8 cellular contexts compared by ENCODE assay signal in the genomic region with DNA sequence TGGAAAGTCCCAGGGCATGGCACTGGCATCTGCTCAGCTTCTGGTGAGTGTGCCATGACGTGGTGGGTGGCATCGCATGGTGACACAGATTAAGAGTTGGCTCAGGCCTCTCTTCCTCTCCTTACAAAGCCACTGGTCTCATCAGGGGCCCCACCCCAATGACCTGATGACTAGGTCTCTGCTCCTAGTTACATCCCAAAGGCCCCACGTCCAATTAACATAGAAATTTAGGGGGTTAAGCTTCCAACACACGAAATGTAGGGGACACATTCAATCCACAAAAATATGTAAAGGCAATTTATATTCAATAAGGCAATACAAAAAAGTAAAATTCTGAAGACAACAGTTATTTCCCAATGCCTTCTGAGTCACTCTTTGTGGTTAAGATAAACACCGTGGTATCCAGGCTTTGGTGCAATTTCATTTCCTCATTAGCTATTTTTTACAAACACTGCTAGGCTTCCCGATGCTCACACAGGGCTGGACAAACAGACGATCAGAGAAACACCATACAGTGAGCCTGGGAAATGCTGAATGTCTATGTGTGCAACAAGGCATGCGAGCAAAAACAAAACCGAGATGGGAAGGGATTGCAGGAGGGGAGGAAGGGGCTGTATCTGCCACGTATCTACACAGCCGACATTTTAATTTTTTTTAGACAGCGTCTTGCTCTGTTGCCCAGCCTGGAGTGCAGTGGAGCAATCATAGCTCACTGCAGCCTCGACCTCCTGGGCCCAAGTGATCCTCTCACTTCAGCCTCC.
DNase-seq lines count a peak whose midpoint lies in the region; ATAC-seq lines count a peak whose summit lies in the region.

No MANE protein-coding gene starts in this region.

- DNase-seq in AG08395 (ENCODE audit: low spot score) (peak; percentile 78), cerebellum (ENCODE audit: low spot score) (no peak), NCI-H524 treated with DMSO at 0.1 percent for 48 hours (lab: John Stamatoyannopoulos, UW) (no peak)
- peak; percentile 45 to 49 for DNase-seq in activated CD4-positive, alpha-beta T cell treated with anti-CD3 and anti-CD28 coated beads for 4 hours

- peak; percentile 31 for ATAC-seq in GM19395 (IDR thresholded peaks at IDR 0.05; ENCODE audit: unreplicated experiment)
- ATAC-seq in esophagus mucosa, result peak; percentile 79

- no peak overlapping the region for H3K9ac ChIP-seq in rectal smooth muscle tissue (ENCODE audit: low read length)

- peaks cover 0 to 2% (median 0%) of the 10 kb centered on the region in 3 donors for H3K9me3 Mint-ChIP-seq in IgD-negative memory B cell

- peaks cover 9% of the 10 kb centered on the region for H3K36me3 Mint-ChIP-seq in IgD-negative memory B cell

- peak overlapping the region; percentile 34 for H3K27ac ChIP-seq in rectal smooth muscle tissue (ENCODE audit: low read depth, low read length)

- no peak overlapping the region for H3K4me3 ChIP-seq in rectal smooth muscle tissue (ENCODE audit: low read length)

- no peaks in the 10 kb centered on the region for H3K27me3 ChIP-seq in rectal smooth muscle tissue (ENCODE audit: control insufficient read depth, insufficient read depth, low read length)

- peaks cover 2% of the 10 kb centered on the region for H3K36me3 ChIP-seq in rectal smooth muscle tissue (ENCODE audit: control insufficient read depth, insufficient read depth, low read length)

- no peaks in the 10 kb centered on the region for H3K27me3 Mint-ChIP-seq in IgD-negative memory B cell

- peak overlapping the region; percentile 29 to 71 (median 44) for H3K4me3 Mint-ChIP-seq in IgD-negative memory B cell

- peak overlapping the region; percentile 75 to 97 (median 94) for H3K27ac Mint-ChIP-seq in IgD-negative memory B cell

- peaks cover 14% of the 10 kb centered on the region for H3K4me1 ChIP-seq in rectal smooth muscle tissue (ENCODE audit: control insufficient read depth, insufficient read depth, low read length)

- H3K4me1 Mint-ChIP-seq in IgD-negative memory B cell, result peaks cover 63 to 91% (median 81%) of the 10 kb centered on the region in 3 donors

Comparison
In these comparisons a context has a peak if more than half of its experiments do, and no peak if none do; other contexts are left out.
1. DNase-seq: peak in AG08395 (single experiment) and activated CD4-positive, alpha-beta T cell treated with anti-CD3 and anti-CD28 coated beads for 4 hours (2 of 2); none in cerebellum (single experiment) and NCI-H524 treated with DMSO at 0.1 percent for 48 hours (single experiment).